ENCODE assay signal across 23 cellular contexts in genomic region chr2:2096803-2097464, GRCh38.
"Had no signal": no experiment of that assay in that cellular context is flagged by ENCODE, and none has a peak within 500 bp of the region (broad histone marks: within the 10 kb centered on the region; RNA-seq: fewer than 3 reads in every experiment).

No MANE protein-coding gene starts in this region.

- H3K4me1 Mint-ChIP-seq: immature natural killer cell, mesothelial cell of epicardium had no signal

- DNase-seq: dermis blood vessel endothelial cell; dorsolateral prefrontal cortex; effector CD4-positive, alpha-beta T cell; effector memory CD4-positive, alpha-beta T cell; foreskin keratinocyte; heart left ventricle; hypothalamus; immature natural killer cell; islet precursor cell; left cardiac atrium; left lung; left ventricle myocardium superior; lower lobe of right lung; mesenchymal stem cell; mucosa of descending colon had no signal

- H2AFZ ChIP-seq: hepatocyte had no signal

- H3K4me2 ChIP-seq: hepatocyte had no signal

- H3K9me3 ChIP-seq: gastroesophageal sphincter, left lung, lower lobe of right lung, mucosa of descending colon had no signal

- H3K27me3 ChIP-seq: dorsolateral prefrontal cortex, esophagus muscularis mucosa, foreskin keratinocyte, hepatocyte had no signal

- FAIRE-seq: colon, endothelial cell of umbilical vein, frontal cortex had no signal

- H3K4me1 ChIP-seq: esophagus muscularis mucosa, foreskin keratinocyte, gastroesophageal sphincter, heart left ventricle, left lung, lower lobe of right lung had no signal

- H3K9me3 Mint-ChIP-seq: mesothelial cell of epicardium had no signal

- H3K27ac ChIP-seq: coronary artery, dorsolateral prefrontal cortex, esophagus muscularis mucosa, foreskin keratinocyte, gastroesophageal sphincter, heart left ventricle, hepatocyte, left lung, lower lobe of right lung had no signal

- H3K36me3 Mint-ChIP-seq: immature natural killer cell, mesothelial cell of epicardium had no signal

- H3K27ac Mint-ChIP-seq: immature natural killer cell, mesothelial cell of epicardium had no signal

- ATAC-seq: foreskin keratinocyte, gastroesophageal sphincter, heart left ventricle, left cardiac atrium, left lung, left ventricle myocardium superior, lower lobe of right lung, mucosa of descending colon had no signal

- H3K4me3 ChIP-seq: coronary artery, dorsolateral prefrontal cortex, esophagus muscularis mucosa, gastroesophageal sphincter, heart left ventricle, hepatocyte, left lung, lower lobe of right lung, mucosa of descending colon had no signal

- H3K4me3 Mint-ChIP-seq: immature natural killer cell, mesothelial cell of epicardium had no signal

- H3K36me3 ChIP-seq: esophagus muscularis mucosa, gastroesophageal sphincter, heart left ventricle, left lung, lower lobe of right lung had no signal
